Comparison of ENCODE assay signal across 8 cellular contexts in genomic region chr10:17199351-17199804, GRCh38. TPM values are rescaled to one million over a fixed set of nuclear protein-coding genes. Genes with fewer than 3 reads are reported as not detected.
DNase-seq lines count a peak whose midpoint lies in the region; ATAC-seq and TF ChIP-seq lines count a peak whose summit lies in the region.

No MANE protein-coding gene starts in this region.

- H3K9me3 ChIP-seq in SK-N-MC (ENCODE audit: low read depth, low read length): no peaks in the 10 kb centered on the region

- DNase-seq in H7: peak; percentile 7
- DNase-seq in SK-N-MC (ENCODE audit: low read depth, low spot score): no peak
- DNase-seq in foreskin fibroblast: peak in 1 of 2 donors; percentile 74
- no peak for DNase-seq in activated CD8-positive, alpha-beta memory T cell treated with anti-CD3 and anti-CD28 coated beads, Interleukin-2, amount 50 U/mL, for 48 hours
- DNase-seq in amygdala (lab: John Stamatoyannopoulos, UW): no peak

- H3K36me3 ChIP-seq in H7 (replicated peaks; ENCODE audit: control insufficient read depth, insufficient read depth, low read length) (no peaks in the 10 kb centered on the region), SK-N-MC (ENCODE audit: insufficient read depth, low read length) (no peaks in the 10 kb centered on the region)

- peak overlapping the region; percentile 86 for H3K9ac ChIP-seq in SK-N-MC (ENCODE audit: insufficient read length)

- no peaks in the 10 kb centered on the region for H3K27me3 ChIP-seq in H7 (ENCODE audit: control insufficient read depth, insufficient read depth, low read length)

- H3K27ac ChIP-seq in SK-N-MC (peak overlapping the region; percentile 90), skin epidermis (peak overlapping the region in 19 of 21 experiments; percentile 9 to 99 (median 94))

- no peak for TF ChIP-seq CTCF in foreskin fibroblast (IDR thresholded peaks at IDR 0.05; ENCODE audit: low read depth, low read length)

- ATAC-seq in GM19395 (IDR thresholded peaks at IDR 0.05; ENCODE audit: unreplicated experiment): no peak
- ATAC-seq in GM21619 (IDR thresholded peaks at IDR 0.05; ENCODE audit: unreplicated experiment): no peak

- H3K4me3 ChIP-seq in H7 (ENCODE audit: insufficient read depth, low read depth, low read length) (no peak overlapping the region), SK-N-MC (peak overlapping the region; percentile 91), foreskin fibroblast (ENCODE audit: low read depth in 1 of 2, low read length in 2 of 2) (peak overlapping the region; percentile 14 to 65), skin epidermis (peak overlapping the region in 1 of 7 experiments; percentile 64)

RNA-seq across cellular contexts. Expression of gene TRDMT1, which starts 2.1 kb away (rescaled TPM):
- total RNA-seq in H7 (2014; rRNA removed; shearing (Covaris generic)): 8.0 and 8.6 TPM in 2 replicates

RNA-seq across cellular contexts. Expression of gene VIM, which starts 28.7 kb away (rescaled TPM):
- 1,966 TPM in 2 replicates for total RNA-seq in H7 (2014; rRNA removed; shearing (Covaris generic))
